16 cellular contexts compared by ENCODE assay signal in the genomic region with DNA sequence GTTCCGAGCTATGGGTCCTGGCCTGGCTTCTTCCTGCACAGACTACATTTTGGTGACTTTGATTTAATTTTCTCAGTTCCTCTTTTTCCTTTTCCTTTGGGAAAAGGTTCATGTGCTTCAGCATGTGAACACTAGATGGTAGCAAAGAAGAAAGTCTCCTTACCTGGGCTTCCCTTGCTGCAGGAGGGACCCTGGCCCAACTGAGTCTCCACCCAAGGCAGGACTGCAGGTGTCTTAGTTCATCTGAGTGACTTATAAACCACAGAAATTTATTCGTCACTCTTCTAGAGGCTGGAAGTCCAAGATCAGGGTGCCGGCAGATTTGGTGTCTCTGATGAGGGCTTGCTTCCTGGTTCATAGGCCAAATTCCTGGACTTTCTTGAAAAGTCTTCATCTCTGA.
DNase-seq lines count a peak whose midpoint lies in the region; ATAC-seq, FAIRE-seq and TF ChIP-seq lines count a peak whose summit lies in the region.
"Had no signal": no experiment of that assay in that cellular context is flagged by ENCODE, and none has a peak within 500 bp of the region (broad histone marks: within the 10 kb centered on the region; RNA-seq: fewer than 3 reads in every experiment).

No MANE protein-coding gene starts in this region.

- no peaks in the 10 kb centered on the region for H3K9me3 ChIP-seq in small intestine (ENCODE audit: control insufficient read depth, low read depth)
- H3K9me3 ChIP-seq: breast epithelium, upper lobe of left lung had no signal

- H3K27ac ChIP-seq in small intestine (ENCODE audit: low read depth in 1 of 2, low read length in 1 of 2): no peak overlapping the region
- H3K27ac ChIP-seq: breast epithelium, upper lobe of left lung had no signal

- H3K4me3 ChIP-seq in NB4 (ENCODE audit: low read depth, low read length) (no peak overlapping the region), epithelial cell of esophagus (ENCODE audit: low read length) (no peak overlapping the region), small intestine (ENCODE audit: low read depth in 1 of 2, low read length in 2 of 2) (no peak overlapping the region)
- H3K4me3 ChIP-seq: breast epithelium, upper lobe of left lung had no signal

- WGBS in small intestine, 3 donors: 27 to 44% (median 40%) methylated on average over 3 of the region's 3 CpGs

- no peaks in the 10 kb centered on the region for H3K36me3 ChIP-seq in small intestine (ENCODE audit: control insufficient read depth in 2 of 2, insufficient read depth in 2 of 2, low read length in 2 of 2)
- H3K36me3 ChIP-seq: breast epithelium, upper lobe of left lung had no signal

- DNase-seq in SIG-M5 treated with dmso at 0.1 percent for 504 hours (lab: John Stamatoyannopoulos, UW; ENCODE audit: unreplicated experiment): peak; percentile 19
- DNase-seq in SIG-M5 (lab: John Stamatoyannopoulos, UW): no peak
- DNase-seq in NB4 (ENCODE audit: low read depth): peak; percentile 26
- DNase-seq in epithelial cell of esophagus (ENCODE audit: low read depth): no peak
- DNase-seq in small intestine: peak; percentile 65
- DNase-seq in AML-193 (lab: John Stamatoyannopoulos, UW): no peak
- DNase-seq: DMS153; effector memory CD8-positive, alpha-beta T cell; kidney glomerular epithelial cell; NCI-H774; stimulated activated CD4-positive, alpha-beta T cell treated with anti-CD3 and anti-CD28 coated beads, Interleukin-4, amount 100 ng/mL, for 1 hour; upper lobe of left lung had no signal

- TF ChIP-seq CTCF in NB4 (IDR thresholded peaks at IDR 0.05; ENCODE audit: low read depth, low read length) (no peak), epithelial cell of esophagus (IDR thresholded peaks at IDR 0.05; ENCODE audit: insufficient read depth, low read depth, low read length, missing control alignments) (peak; percentile 33)

- H3K4me1 ChIP-seq in small intestine (ENCODE audit: control insufficient read depth in 2 of 2, insufficient read depth in 1 of 2, low read depth in 1 of 2, low read length in 1 of 2): no peaks in the 10 kb centered on the region
- H3K4me1 ChIP-seq: breast epithelium, upper lobe of left lung had no signal

- TF ChIP-seq POLR2A in NB4 (IDR thresholded peaks at IDR 0.05; ENCODE audit: extremely low read depth, insufficient read length): no peak

- no peak for ATAC-seq in GM19467 (IDR thresholded peaks at IDR 0.05; ENCODE audit: unreplicated experiment)
- ATAC-seq in HG02973 (IDR thresholded peaks at IDR 0.05; ENCODE audit: unreplicated experiment): no peak
- ATAC-seq: effector memory CD8-positive, alpha-beta T cell had no signal

- H3K27me3 ChIP-seq in small intestine (ENCODE audit: control insufficient read depth in 2 of 2, insufficient read depth in 2 of 2, low read length in 2 of 2): no peaks in the 10 kb centered on the region
- H3K27me3 ChIP-seq: upper lobe of left lung had no signal

- no peak for FAIRE-seq in small intestine (lab: Jason Lieb, UNC)
- FAIRE-seq: GM12892 had no signal

Comparison
In these comparisons a context has a peak if more than half of its experiments do, and no peak if none do; other contexts are left out.
1. DNase-seq: peak in SIG-M5 treated with dmso at 0.1 percent for 504 hours (single experiment), NB4 (single experiment) and small intestine (single experiment); none in SIG-M5 (single experiment), epithelial cell of esophagus (single experiment) and AML-193 (0 of 2).